8 cellular contexts compared by ENCODE assay signal in the genomic region with DNA sequence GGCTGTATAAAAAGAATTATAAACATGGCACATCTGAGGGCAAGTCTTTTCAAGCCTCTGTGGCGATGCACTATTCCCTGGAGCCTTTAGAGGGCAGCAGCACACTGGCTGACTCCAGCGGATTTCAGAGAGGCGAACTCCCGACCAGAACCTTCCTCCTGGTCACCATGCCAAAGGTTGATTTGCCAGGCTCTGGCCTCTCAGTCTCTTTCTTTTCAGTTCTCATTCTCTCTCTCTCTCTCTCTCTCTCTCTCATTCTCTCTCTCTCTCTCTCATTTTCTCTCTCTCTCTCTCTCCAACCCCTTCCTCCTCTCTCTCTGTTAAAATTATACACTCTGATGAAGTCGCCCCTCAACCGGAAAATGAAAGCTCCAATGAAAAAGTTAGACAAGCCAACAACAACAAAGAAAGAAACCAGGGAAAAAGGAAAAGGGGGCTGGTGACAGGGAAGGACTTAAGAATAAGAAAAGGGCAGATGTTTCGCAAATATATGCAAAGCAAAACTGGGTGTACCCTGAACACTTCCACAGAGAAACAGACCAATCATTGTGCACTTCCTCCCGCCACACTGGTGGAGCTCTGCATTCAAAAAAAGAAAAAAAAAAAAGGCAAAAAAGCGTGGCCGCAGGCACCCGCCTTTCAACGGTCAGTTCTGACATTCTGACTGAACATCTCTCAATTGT.
DNase-seq lines count a peak whose midpoint lies in the region; ATAC-seq, FAIRE-seq and TF ChIP-seq lines count a peak whose summit lies in the region.

No MANE protein-coding gene starts in this region.

- FAIRE-seq in endothelial cell of umbilical vein (lab: Jason Lieb, UNC), result peak; percentile 85

- H3K9me1 ChIP-seq in endothelial cell of umbilical vein (replicated peaks; ENCODE audit: control insufficient read depth, extremely low read depth, insufficient read depth, low read length), result no peaks in the 10 kb centered on the region

- BruUV-seq in endothelial cell of umbilical vein (replicated peaks; lab: Mats Ljungman, UMichigan), result TSS peak; percentile 45

- H3K79me2 ChIP-seq in endothelial cell of umbilical vein (ENCODE audit: control insufficient read depth, insufficient read depth, low read length), result no peaks in the 10 kb centered on the region

- H4K20me1 ChIP-seq in endothelial cell of umbilical vein (replicated peaks; ENCODE audit: control insufficient read depth, extremely low read depth, insufficient read depth, low read length), result no peaks in the 10 kb centered on the region

- intact Hi-C loops in endothelial cell of umbilical vein (cut with micrococcal nuclease), result loop anchor here (1.0 to 10.0 kb wide), 8 partner anchors 34 to 1309 kb away; partner anchors contain the start of gene ZBTB20

- peak overlapping the region; percentile 79 for H3K4me2 ChIP-seq in endothelial cell of umbilical vein (ENCODE audit: insufficient read depth, low read length)

- no peak for TF ChIP-seq POLR2A in endothelial cell of umbilical vein (IDR thresholded peaks at IDR 0.05; ENCODE audit: low read depth, low read length)

- H2AFZ ChIP-seq in endothelial cell of umbilical vein (ENCODE audit: low read depth, low read length), result peak overlapping the region; percentile 85

- H3K27me3 ChIP-seq in endothelial cell of umbilical vein (ENCODE audit: control insufficient read depth in 2 of 2, insufficient read depth in 2 of 2, low read length in 2 of 2), result no peaks in the 10 kb centered on the region

- CTCF ChIA-PET in endothelial cell of umbilical vein (lab: Charles Lee), result interaction anchor here (0.5 to 5.4 kb wide), 55 partner anchors 10 to 1431 kb away, joined by 3 to 136 read pairs (median 4); no protein-coding TSS in a partner anchor

- ATAC-seq in GM19025 (IDR thresholded peaks at IDR 0.05; ENCODE audit: low read depth, unreplicated experiment) (peak; percentile 67), HG03439 (IDR thresholded peaks at IDR 0.05; ENCODE audit: unreplicated experiment) (peak; percentile 89)

- DNase-seq in C1 segment of cervical spinal cord (lab: John Stamatoyannopoulos, UW) (peak in 12 of 14 donors; percentile 60 to 85 (median 77)), NOMO-1 treated with DMSO at 0.1 percent for 48 hours (lab: John Stamatoyannopoulos, UW; ENCODE audit: unreplicated experiment) (peak; percentile 79), endothelial cell of umbilical vein (ENCODE audit: low read depth, low spot score) (peak; percentile 81), mucosa of gallbladder (ENCODE audit: low spot score) (peak; percentile 85)
- DNase-seq in activated CD8-positive, alpha-beta memory T cell treated with anti-CD3 and anti-CD28 coated beads, Interleukin-2, amount 50 U/mL, for 4 hours, result peak; percentile 68
- DNase-seq in stimulated activated CD8-positive, alpha-beta memory T cell treated with anti-CD3 and anti-CD28 coated beads, Interleukin-4, amount 100 ng/mL, for 1 hour (ENCODE audit: low read depth in 2 of 2, low spot score in 1 of 2), result peak; percentile 16 to 18

- H3K36me3 ChIP-seq in endothelial cell of umbilical vein (ENCODE audit: control insufficient read depth in 2 of 2, extremely low read depth in 1 of 2, insufficient read depth in 2 of 2, low read length in 2 of 2), result peaks cover 0 to 5% of the 10 kb centered on the region in 2 experiments

- H3K4me3 ChIP-seq in endothelial cell of umbilical vein (replicated peaks in 1 of 3; ENCODE audit: insufficient read depth in 1 of 3, low read depth in 1 of 3, low read length in 3 of 3), result peak overlapping the region; percentile 35 to 61 (median 42)

- H3K9ac ChIP-seq in endothelial cell of umbilical vein (replicated peaks; ENCODE audit: extremely low read depth, insufficient read depth, low read length), result peak overlapping the region; percentile 65

- POLR2A ChIA-PET in endothelial cell of umbilical vein (lab: Charles Lee), result interaction anchor here (0.7 kb wide), 1 partner anchor 762 kb away, joined by 4 read pairs; no protein-coding TSS in a partner anchor

- no peaks in the 10 kb centered on the region for H3K9me3 ChIP-seq in endothelial cell of umbilical vein (replicated peaks; ENCODE audit: control insufficient read depth, insufficient read depth, low read length)

- peak overlapping the region; percentile 55 for H3K27ac ChIP-seq in endothelial cell of umbilical vein (ENCODE audit: insufficient read depth, low read depth, low read length)

- peaks cover 9% of the 10 kb centered on the region for H3K4me1 ChIP-seq in endothelial cell of umbilical vein (ENCODE audit: control insufficient read depth, extremely low read depth, insufficient read depth, low read length)

- dilution Hi-C loops in endothelial cell of umbilical vein (cut with MboI; ENCODE audit: extremely low pct_ligation_motif_present, low sequenced_read_pairs), result no loop called here

- peak; percentile 89 to 92 for TF ChIP-seq CTCF in endothelial cell of umbilical vein (IDR thresholded peaks at IDR 0.05; ENCODE audit: extremely low read depth in 1 of 2, insufficient read depth in 1 of 2, low read depth in 1 of 2, low read length in 2 of 2)

TF ChIP-seq in endothelial cell of umbilical vein, 7 proteins besides CTCF, POLR2A, EP300 and RAD21:
- no peak for TF ChIP-seq GATA2 (IDR thresholded peaks at IDR 0.05; ENCODE audit: insufficient read depth, insufficient read length, low read depth, low read length)
- TF ChIP-seq JUN (IDR thresholded peaks at IDR 0.05; ENCODE audit: borderline replicate concordance, insufficient read depth, insufficient read length, low read depth), result no peak
- TF ChIP-seq MAX (IDR thresholded peaks at IDR 0.05; ENCODE audit: insufficient read depth, insufficient read length), result no peak
- TF ChIP-seq POLR2AphosphoS5 (IDR thresholded peaks at IDR 0.05; ENCODE audit: insufficient read depth, low read depth, low read length), result no peak
- TF ChIP-seq FOS (IDR thresholded peaks at IDR 0.05; ENCODE audit: borderline replicate concordance, insufficient read depth, low read length), result no peak
- TF ChIP-seq EZH2 (IDR thresholded peaks at IDR 0.05; ENCODE audit: borderline replicate concordance, low read depth, low read length, severe bottlenecking), result no peak
- no peak for TF ChIP-seq MYC (IDR thresholded peaks at IDR 0.05; ENCODE audit: low read depth, low read length)

Comparison
In these comparisons a context has a peak if more than half of its experiments do, and no peak if none do; other contexts are left out.
1. Peak in every context shown above with its lines: DNase-seq, ATAC-seq, H3K4me3 ChIP-seq and H3K27ac ChIP-seq.
2. DNase-seq: peak in every context shown above with its lines; median percentile 85 in mucosa of gallbladder; 81 in endothelial cell of umbilical vein; 79 in NOMO-1 treated with DMSO at 0.1 percent for 48 hours; 77 in C1 segment of cervical spinal cord; 68 in activated CD8-positive, alpha-beta memory T cell treated with anti-CD3 and anti-CD28 coated beads, Interleukin-2, amount 50 U/mL, for 4 hours; 17 in stimulated activated CD8-positive, alpha-beta memory T cell treated with anti-CD3 and anti-CD28 coated beads, Interleukin-4, amount 100 ng/mL, for 1 hour.